In the genomic region with DNA sequence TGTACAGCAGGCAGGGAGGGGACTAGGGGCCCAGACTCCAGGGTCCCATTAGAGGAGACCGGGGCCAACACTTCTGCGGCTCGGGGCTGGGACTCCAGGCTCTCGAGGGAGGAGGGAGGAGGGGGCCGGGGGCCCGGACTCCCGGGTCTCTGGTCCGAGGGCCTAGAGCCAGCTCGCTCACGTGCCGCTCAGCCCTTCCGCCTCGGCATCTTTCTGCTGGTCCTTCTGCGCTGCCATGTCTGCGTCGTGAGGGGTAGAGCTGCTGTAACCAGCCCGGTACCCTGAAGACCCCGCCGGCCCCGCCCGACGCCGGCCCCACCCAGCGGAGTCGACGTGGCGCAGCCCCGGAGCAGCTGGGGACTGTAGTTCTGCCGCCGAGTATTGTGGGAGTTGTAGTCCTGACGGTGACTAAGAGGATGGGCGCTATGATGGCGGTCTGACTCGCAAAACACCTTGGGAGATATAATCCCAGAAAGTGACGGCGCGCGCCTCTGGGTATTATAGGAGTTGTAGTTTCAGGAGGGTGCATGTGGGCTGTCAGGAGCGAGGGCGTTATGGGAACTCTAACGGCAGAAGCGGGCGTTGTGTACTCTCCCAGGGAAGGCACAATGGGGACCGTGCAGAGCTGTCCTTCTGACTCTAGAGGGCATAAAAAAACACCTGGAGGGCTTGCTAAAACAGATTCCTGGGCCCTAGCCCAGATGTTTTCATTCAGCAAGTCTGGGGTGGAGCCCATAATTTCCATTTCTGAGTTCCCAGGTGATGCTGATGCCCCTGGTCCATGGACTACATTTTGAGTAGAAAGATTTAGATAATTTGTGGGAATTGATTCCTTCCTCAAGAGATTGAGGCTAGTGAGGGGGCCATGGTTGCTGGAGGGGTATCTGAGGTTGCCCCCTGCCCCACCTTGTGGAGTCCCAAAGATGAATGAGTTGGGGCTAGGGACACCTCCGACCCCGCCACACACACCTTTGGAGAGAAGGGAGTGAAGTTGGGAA, we compare ENCODE assay signal across 8 cellular contexts. TPM values are rescaled to one million over a fixed set of nuclear protein-coding genes. Genes with fewer than 3 reads are reported as not detected.
DNase-seq lines count a peak whose midpoint lies in the region; ATAC-seq and TF ChIP-seq lines count a peak whose summit lies in the region.

A gene with protein sequence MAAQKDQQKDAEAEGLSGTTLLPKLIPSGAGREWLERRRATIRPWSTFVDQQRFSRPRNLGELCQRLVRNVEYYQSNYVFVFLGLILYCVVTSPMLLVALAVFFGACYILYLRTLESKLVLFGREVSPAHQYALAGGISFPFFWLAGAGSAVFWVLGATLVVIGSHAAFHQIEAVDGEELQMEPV (minus strand): TSS at position 266 of the 998 bp plus-strand sequence. CDS start 29 bp downstream, at position 237.

- H3K27ac ChIP-seq in BLaER1 (peak within 1 kb of the TSS; percentile 84), left lung (peak within 1 kb of the TSS; percentile 92 to 97)

- peak within 1 kb of the TSS; percentile 54 for H3K27ac Mint-ChIP-seq in dendritic cell treated with granulocyte-macrophage colony-stimulating factor and Interleukin-4, amounts not matched to agents 40 ng/mL and 50 ng/mL, for 4 days

- peak within 1 kb of the TSS; percentile 97 for H3K4me2 ChIP-seq in BLaER1

- peak within 1 kb of the TSS; percentile 81 for H3K9ac ChIP-seq in BLaER1

- no peaks in the 10 kb centered on the region for H3K27me3 Mint-ChIP-seq in dendritic cell treated with granulocyte-macrophage colony-stimulating factor and Interleukin-4, amounts not matched to agents 40 ng/mL and 50 ng/mL, for 4 days

- DNase-seq in NCI-H748 (lab: John Stamatoyannopoulos, UW; ENCODE audit: unreplicated experiment) (peak; percentile 98), left lung (peak; percentile 93 to 96)
- peak; percentile 85 for DNase-seq in activated CD4-positive, alpha-beta T cell treated with anti-CD3 and anti-CD28 coated beads, Interleukin-2, amount 50 U/mL, for 1 hour
- peak; percentile 77 to 80 for DNase-seq in stimulated activated CD4-positive, alpha-beta T cell treated with anti-CD3 and anti-CD28 coated beads, Interleukin-2, amount 100 ng/mL, for 48 hours

- ATAC-seq in GM19324 (IDR thresholded peaks at IDR 0.05; ENCODE audit: low FRiP score, unreplicated experiment) (peak; percentile 82), HG03520 (IDR thresholded peaks at IDR 0.05; ENCODE audit: unreplicated experiment) (peak; percentile 72), left lung (peak; percentile 90)

- H3K9me3 ChIP-seq in BLaER1 (no peaks in the 10 kb centered on the region), left lung (no peaks in the 10 kb centered on the region)

- H3K4me3 Mint-ChIP-seq in dendritic cell treated with granulocyte-macrophage colony-stimulating factor and Interleukin-4, amounts not matched to agents 40 ng/mL and 50 ng/mL, for 4 days, result peak within 1 kb of the TSS; percentile 91

- TF ChIP-seq CTCF in left lung (IDR thresholded peaks at IDR 0.05), result no peak

- H3K27me3 ChIP-seq in BLaER1 (no peaks in the 10 kb centered on the region), left lung (no peaks in the 10 kb centered on the region)

- intact Hi-C loops in dendritic cell treated with granulocyte-macrophage colony-stimulating factor and Interleukin-4, amounts not matched to agents 40 ng/mL and 50 ng/mL, for 4 days (cut with micrococcal nuclease), result loop anchor here (5.0 kb wide), 2 partner anchors 87 to 102 kb away; no protein-coding TSS in a partner anchor
- intact Hi-C loops in left lung (cut with DNase I), result no loop called here

- H4K20me1 ChIP-seq in BLaER1, result peaks cover 10% of the 10 kb centered on the region; the same call in 1 of the 2 replicates

- H3K4me3 ChIP-seq in BLaER1 (peak within 1 kb of the TSS; percentile 85), left lung (peak within 1 kb of the TSS; percentile 92 to 95)

- H3K36me3 Mint-ChIP-seq in dendritic cell treated with granulocyte-macrophage colony-stimulating factor and Interleukin-4, amounts not matched to agents 40 ng/mL and 50 ng/mL, for 4 days (ENCODE audit: low read depth), result peaks cover 26% of the 10 kb centered on the region

- H3K4me1 ChIP-seq in BLaER1 (peaks cover 50% of the 10 kb centered on the region), left lung (peaks cover 12 to 20% of the 10 kb centered on the region in 2 donors)

- peaks cover 30% of the 10 kb centered on the region for H3K4me1 Mint-ChIP-seq in dendritic cell treated with granulocyte-macrophage colony-stimulating factor and Interleukin-4, amounts not matched to agents 40 ng/mL and 50 ng/mL, for 4 days (ENCODE audit: low read depth)

- H3K36me3 ChIP-seq in BLaER1 (peaks cover 21% of the 10 kb centered on the region; the same call in 1 of the 2 replicates), left lung (peaks cover 0 to 18% of the 10 kb centered on the region in 2 donors)

- no peaks in the 10 kb centered on the region for H3K9me3 Mint-ChIP-seq in dendritic cell treated with granulocyte-macrophage colony-stimulating factor and Interleukin-4, amounts not matched to agents 40 ng/mL and 50 ng/mL, for 4 days

RNA-seq across cellular contexts. Expression of the gene that starts here (rescaled TPM):
- 100 to 1,000 TPM; 175 to 186 TPM for total RNA-seq in left lung

Comparison
In these comparisons a context has a peak if more than half of its experiments do, and no peak if none do; other contexts are left out.
1. Peak in every context shown above with its lines: DNase-seq, ATAC-seq, H3K4me3 ChIP-seq and H3K27ac ChIP-seq.